ENCODE assay signal across 1 cellular context in the genomic region with DNA sequence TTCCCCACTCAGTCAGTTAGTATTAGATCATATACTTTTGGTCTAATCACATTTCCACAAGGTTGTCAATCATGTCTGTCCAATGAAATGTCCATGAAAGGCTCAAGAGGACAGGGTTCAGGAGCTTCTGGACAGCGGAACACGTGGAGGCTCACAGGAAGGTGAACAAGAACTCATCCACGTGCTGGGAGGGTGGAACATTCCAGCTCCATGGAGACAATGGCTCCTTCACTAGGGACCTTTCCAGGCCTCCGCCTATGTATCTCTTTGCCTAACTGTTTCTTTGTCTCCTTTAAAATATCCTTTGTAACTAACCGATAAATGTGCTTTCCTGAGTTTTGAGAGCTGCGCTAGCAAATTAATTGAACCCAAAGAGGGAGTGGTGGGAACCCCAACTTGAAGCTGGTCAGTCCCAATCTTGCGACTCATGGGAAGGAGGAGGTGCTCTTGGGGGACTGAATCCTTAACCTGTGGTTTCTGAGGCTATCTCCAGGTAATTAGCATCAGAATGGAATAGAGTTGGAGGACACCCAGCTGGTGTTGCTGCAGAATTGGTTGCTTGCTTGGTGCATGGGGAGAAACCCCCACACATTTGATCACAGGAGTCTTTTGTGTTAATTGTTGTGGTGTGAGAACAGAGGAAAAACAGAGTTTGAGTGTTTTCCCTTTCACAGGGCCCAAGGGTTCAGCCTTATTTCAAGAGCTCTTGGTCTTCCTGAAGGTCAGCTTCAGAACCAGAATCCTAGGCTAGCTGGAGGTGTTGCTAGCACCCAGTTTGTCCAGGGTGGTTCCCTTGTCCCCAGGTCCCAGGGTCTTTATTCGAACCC.
A peak's percentile ranks its signal among the peaks of the same experiment; 100 is the strongest.
TF ChIP-seq lines count a peak whose summit lies in the region.

No MANE protein-coding gene starts in this region.

TF ChIP-seq in HepG2, 621 proteins besides CTCF, POLR2A, EP300 and RAD21 (continued from another document and continues in another):
- TF ChIP-seq ZNF800 (CRISPR knock-in tag; IDR thresholded peaks at IDR 0.05) (no peak), SRSF1 (optimal IDR thresholded peaks at IDR 0.05; ENCODE audit: low read depth, low read length) (no peak), HMGXB4 (CRISPR knock-in tag; IDR thresholded peaks at IDR 0.05; ENCODE audit: borderline replicate concordance in 1 of 2, low read depth in 1 of 2) (0 out of 4 replicates have a peak, but pooled peaks of 1 of the 2 experiments have one; percentile 22), HNRNPH1 (optimal IDR thresholded peaks at IDR 0.05; ENCODE audit: low read depth, low read length) (no peak), ZNF556 (CRISPR knock-in tag; IDR thresholded peaks at IDR 0.05; ENCODE audit: borderline replicate concordance) (0 out of 2 replicates have a peak, but pooled peaks have one; percentile 29), SKI (IDR thresholded peaks at IDR 0.05; ENCODE audit: partially characterized antibody) (no peak), MLXIP (CRISPR knock-in tag; IDR thresholded peaks at IDR 0.05; ENCODE audit: borderline replicate concordance) (no peak), ZNF441 (CRISPR knock-in tag; IDR thresholded peaks at IDR 0.05; ENCODE audit: borderline replicate concordance) (0 out of 2 replicates have a peak, but pooled peaks have one; percentile 33), PRPF4 (IDR thresholded peaks at IDR 0.05; ENCODE audit: low read depth, low read length, poor library complexity, severe bottlenecking) (peak; percentile 36), DR1 (CRISPR knock-in tag; IDR thresholded peaks at IDR 0.05) (no peak), KAT8 (CRISPR knock-in tag; IDR thresholded peaks at IDR 0.05) (no peak), ARID5B (CRISPR knock-in tag; IDR thresholded peaks at IDR 0.05) (no peak), FOXC1 (CRISPR knock-in tag; IDR thresholded peaks at IDR 0.05; ENCODE audit: borderline replicate concordance) (0 out of 2 replicates have a peak, but pooled peaks have one; percentile 4), ZNF460 (CRISPR knock-in tag; IDR thresholded peaks at IDR 0.05; ENCODE audit: borderline replicate concordance) (no peak), BORCS8-MEF2B (CRISPR knock-in tag; IDR thresholded peaks at IDR 0.05) (peak; percentile 62; the same call in 1 of the 2 replicates), IKZF4 (CRISPR knock-in tag; IDR thresholded peaks at IDR 0.05; ENCODE audit: borderline replicate concordance, low read depth, not compliant biosample characterization) (no peak), ZNF138 (CRISPR knock-in tag; IDR thresholded peaks at IDR 0.05; ENCODE audit: low read depth) (no peak), TP53 (CRISPR knock-in tag; conservative IDR thresholded peaks at IDR 0.05) (no peak), ZNF513 (CRISPR knock-in tag; conservative IDR thresholded peaks at IDR 0.05) (no peak), HIVEP1 (CRISPR knock-in tag; IDR thresholded peaks at IDR 0.05) (no peak), MTF1 (CRISPR knock-in tag; IDR thresholded peaks at IDR 0.05) (no peak), SATB2 (CRISPR knock-in tag; IDR thresholded peaks at IDR 0.05) (no peak), SMYD3 (CRISPR knock-in tag; IDR thresholded peaks at IDR 0.05) (no peak)
- TF ChIP-seq, protein P1, sequence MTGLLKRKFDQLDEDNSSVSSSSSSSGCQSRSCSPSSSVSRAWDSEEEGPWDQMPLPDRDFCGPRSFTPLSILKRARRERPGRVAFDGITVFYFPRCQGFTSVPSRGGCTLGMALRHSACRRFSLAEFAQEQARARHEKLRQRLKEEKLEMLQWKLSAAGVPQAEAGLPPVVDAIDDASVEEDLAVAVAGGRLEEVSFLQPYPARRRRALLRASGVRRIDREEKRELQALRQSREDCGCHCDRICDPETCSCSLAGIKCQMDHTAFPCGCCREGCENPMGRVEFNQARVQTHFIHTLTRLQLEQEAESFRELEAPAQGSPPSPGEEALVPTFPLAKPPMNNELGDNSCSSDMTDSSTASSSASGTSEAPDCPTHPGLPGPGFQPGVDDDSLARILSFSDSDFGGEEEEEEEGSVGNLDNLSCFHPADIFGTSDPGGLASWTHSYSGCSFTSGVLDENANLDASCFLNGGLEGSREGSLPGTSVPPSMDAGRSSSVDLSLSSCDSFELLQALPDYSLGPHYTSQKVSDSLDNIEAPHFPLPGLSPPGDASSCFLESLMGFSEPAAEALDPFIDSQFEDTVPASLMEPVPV (CRISPR knock-in tag; IDR thresholded peaks at IDR 0.05), result no peak
- TF ChIP-seq, protein P2, sequence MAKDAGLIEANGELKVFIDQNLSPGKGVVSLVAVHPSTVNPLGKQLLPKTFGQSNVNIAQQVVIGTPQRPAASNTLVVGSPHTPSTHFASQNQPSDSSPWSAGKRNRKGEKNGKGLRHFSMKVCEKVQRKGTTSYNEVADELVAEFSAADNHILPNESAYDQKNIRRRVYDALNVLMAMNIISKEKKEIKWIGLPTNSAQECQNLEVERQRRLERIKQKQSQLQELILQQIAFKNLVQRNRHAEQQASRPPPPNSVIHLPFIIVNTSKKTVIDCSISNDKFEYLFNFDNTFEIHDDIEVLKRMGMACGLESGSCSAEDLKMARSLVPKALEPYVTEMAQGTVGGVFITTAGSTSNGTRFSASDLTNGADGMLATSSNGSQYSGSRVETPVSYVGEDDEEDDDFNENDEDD (CRISPR knock-in tag; IDR thresholded peaks at IDR 0.05; ENCODE audit: borderline replicate concordance), result peak; percentile 79; the same call in 1 of the 2 replicates
- TF ChIP-seq, protein P3, sequence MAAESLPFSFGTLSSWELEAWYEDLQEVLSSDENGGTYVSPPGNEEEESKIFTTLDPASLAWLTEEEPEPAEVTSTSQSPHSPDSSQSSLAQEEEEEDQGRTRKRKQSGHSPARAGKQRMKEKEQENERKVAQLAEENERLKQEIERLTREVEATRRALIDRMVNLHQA (CRISPR knock-in tag; IDR thresholded peaks at IDR 0.05), result no peak
- TF ChIP-seq, protein P4, sequence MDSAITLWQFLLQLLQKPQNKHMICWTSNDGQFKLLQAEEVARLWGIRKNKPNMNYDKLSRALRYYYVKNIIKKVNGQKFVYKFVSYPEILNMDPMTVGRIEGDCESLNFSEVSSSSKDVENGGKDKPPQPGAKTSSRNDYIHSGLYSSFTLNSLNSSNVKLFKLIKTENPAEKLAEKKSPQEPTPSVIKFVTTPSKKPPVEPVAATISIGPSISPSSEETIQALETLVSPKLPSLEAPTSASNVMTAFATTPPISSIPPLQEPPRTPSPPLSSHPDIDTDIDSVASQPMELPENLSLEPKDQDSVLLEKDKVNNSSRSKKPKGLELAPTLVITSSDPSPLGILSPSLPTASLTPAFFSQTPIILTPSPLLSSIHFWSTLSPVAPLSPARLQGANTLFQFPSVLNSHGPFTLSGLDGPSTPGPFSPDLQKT (CRISPR knock-in tag; IDR thresholded peaks at IDR 0.05; ENCODE audit: borderline replicate concordance), result no peak
- TF ChIP-seq, protein P5, sequence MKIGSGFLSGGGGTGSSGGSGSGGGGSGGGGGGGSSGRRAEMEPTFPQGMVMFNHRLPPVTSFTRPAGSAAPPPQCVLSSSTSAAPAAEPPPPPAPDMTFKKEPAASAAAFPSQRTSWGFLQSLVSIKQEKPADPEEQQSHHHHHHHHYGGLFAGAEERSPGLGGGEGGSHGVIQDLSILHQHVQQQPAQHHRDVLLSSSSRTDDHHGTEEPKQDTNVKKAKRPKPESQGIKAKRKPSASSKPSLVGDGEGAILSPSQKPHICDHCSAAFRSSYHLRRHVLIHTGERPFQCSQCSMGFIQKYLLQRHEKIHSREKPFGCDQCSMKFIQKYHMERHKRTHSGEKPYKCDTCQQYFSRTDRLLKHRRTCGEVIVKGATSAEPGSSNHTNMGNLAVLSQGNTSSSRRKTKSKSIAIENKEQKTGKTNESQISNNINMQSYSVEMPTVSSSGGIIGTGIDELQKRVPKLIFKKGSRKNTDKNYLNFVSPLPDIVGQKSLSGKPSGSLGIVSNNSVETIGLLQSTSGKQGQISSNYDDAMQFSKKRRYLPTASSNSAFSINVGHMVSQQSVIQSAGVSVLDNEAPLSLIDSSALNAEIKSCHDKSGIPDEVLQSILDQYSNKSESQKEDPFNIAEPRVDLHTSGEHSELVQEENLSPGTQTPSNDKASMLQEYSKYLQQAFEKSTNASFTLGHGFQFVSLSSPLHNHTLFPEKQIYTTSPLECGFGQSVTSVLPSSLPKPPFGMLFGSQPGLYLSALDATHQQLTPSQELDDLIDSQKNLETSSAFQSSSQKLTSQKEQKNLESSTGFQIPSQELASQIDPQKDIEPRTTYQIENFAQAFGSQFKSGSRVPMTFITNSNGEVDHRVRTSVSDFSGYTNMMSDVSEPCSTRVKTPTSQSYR (CRISPR knock-in tag; IDR thresholded peaks at IDR 0.05; ENCODE audit: borderline replicate concordance), result no peak
